8 cellular contexts compared by ENCODE assay signal in the genomic region with DNA sequence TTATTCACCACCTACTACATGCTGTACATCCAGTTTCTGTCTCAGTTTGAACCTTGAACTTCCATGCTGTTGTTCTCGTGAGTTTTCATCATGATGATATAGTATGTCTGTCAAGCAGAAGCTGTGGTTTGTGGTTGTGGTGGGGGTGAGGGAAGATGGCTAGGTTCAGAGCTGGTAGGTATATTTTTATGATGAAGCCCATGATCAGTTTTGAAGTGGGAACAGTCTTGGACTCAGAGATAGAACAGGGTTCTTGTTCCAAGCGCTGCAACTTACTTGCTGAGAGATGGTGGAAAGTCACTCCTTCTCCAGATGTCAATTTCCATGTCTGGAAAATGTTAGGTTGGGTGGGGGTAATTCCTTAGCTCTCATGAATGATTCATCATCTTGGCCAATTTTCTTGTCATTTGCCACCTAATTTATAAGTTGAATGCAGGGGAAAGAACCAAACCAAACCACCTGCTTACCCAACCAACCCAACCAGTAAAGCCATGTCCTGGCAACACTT.
DNase-seq lines count a peak whose midpoint lies in the region; ATAC-seq and TF ChIP-seq lines count a peak whose summit lies in the region.

No MANE protein-coding gene starts in this region.

- in situ Hi-C loops in GM13976 (cut with MboI; ENCODE audit: low sequenced_read_pairs, unreplicated experiment), result no loop called here

- H3K27ac Mint-ChIP-seq in stimulated activated naive B cell treated with anti-CD40 and anti-IgM and Interleukin-4, amounts not matched to agents 10 μg/mL and 1 μg/mL and 100 μg/mL, for 72 hours, result peak overlapping the region; percentile 90

- ATAC-seq in HG03457 (IDR thresholded peaks at IDR 0.05; ENCODE audit: unreplicated experiment), result peak; percentile 38
- peak; percentile 79 to 80 for ATAC-seq in stimulated activated naive B cell treated with anti-CD40 and anti-IgM and Interleukin-4, amounts not matched to agents 10 μg/mL and 1 μg/mL and 100 μg/mL, for 72 hours (replicated peaks)

- H3K36me3 Mint-ChIP-seq in stimulated activated naive B cell treated with anti-CD40 and anti-IgM and Interleukin-4, amounts not matched to agents 10 μg/mL and 1 μg/mL and 100 μg/mL, for 72 hours, result peaks cover under 1 to 2% of the 10 kb centered on the region in 2 donors

- TF ChIP-seq CTCF in GM13976 (IDR thresholded peaks at IDR 0.05; ENCODE audit: borderline replicate concordance, control extremely low read depth, extremely low read depth, insufficient read depth, missing control alignments) (no peak), GM10248 (IDR thresholded peaks at IDR 0.05; ENCODE audit: control extremely low read depth, extremely low read depth, low read depth, missing control alignments) (no peak)

- H3K4me1 Mint-ChIP-seq in stimulated activated naive B cell treated with anti-CD40 and anti-IgM and Interleukin-4, amounts not matched to agents 10 μg/mL and 1 μg/mL and 100 μg/mL, for 72 hours, result peaks cover 36 to 79% of the 10 kb centered on the region in 2 donors

- POLR2A ChIA-PET in GM10248 (lab: Yijun Ruan, JAX), result interaction anchor here (2.8 kb wide), 1 partner anchor 21 kb away, joined by 28 read pairs; the partner anchor contains the start of gene PMAIP1

- H3K9me3 Mint-ChIP-seq in stimulated activated naive B cell treated with anti-CD40 and anti-IgM and Interleukin-4, amounts not matched to agents 10 μg/mL and 1 μg/mL and 100 μg/mL, for 72 hours, result peaks cover 0 to 1% of the 10 kb centered on the region in 2 donors

- H3K27me3 Mint-ChIP-seq in stimulated activated naive B cell treated with anti-CD40 and anti-IgM and Interleukin-4, amounts not matched to agents 10 μg/mL and 1 μg/mL and 100 μg/mL, for 72 hours, result no peaks in the 10 kb centered on the region

- peak; percentile 33 for DNase-seq in activated naive CD4-positive, alpha-beta T cell treated with Interleukin-2 at 50 U/mL for 16 hours
- DNase-seq in activated naive CD4-positive, alpha-beta T cell treated with anti-CD3 and anti-CD28 coated beads, Interleukin-2, amount 50 U/mL, for 16 hours, result no peak
- DNase-seq in activated CD8-positive, alpha-beta memory T cell treated with anti-CD3 and anti-CD28 coated beads for 24 hours, result peak; percentile 62
- peak; percentile 54 for DNase-seq in stimulated activated naive B cell treated with anti-CD40 and anti-IgM and Interleukin-4, amounts not matched to agents 10 μg/mL and 1 μg/mL and 100 μg/mL, for 72 hours
- DNase-seq in GM13976 (ENCODE audit: low spot score) (no peak), GM10248 (ENCODE audit: extremely low spot score) (no peak), DMS53 treated with DMSO at 0.1 percent for 48 hours (lab: John Stamatoyannopoulos, UW; ENCODE audit: unreplicated experiment) (no peak)

- CTCF ChIA-PET in GM10248 (lab: Yijun Ruan, JAX), result interaction anchor here (1.6 to 1.8 kb wide), 2 partner anchors 16 to 68 kb away, joined by 5 read pairs; no protein-coding TSS in a partner anchor

- H3K4me3 Mint-ChIP-seq in stimulated activated naive B cell treated with anti-CD40 and anti-IgM and Interleukin-4, amounts not matched to agents 10 μg/mL and 1 μg/mL and 100 μg/mL, for 72 hours, result peak overlapping the region; percentile 14 to 30

Comparison
In these comparisons a context has a peak if more than half of its experiments do, and no peak if none do; other contexts are left out.
1. DNase-seq: peak in activated naive CD4-positive, alpha-beta T cell treated with Interleukin-2 at 50 U/mL for 16 hours (single experiment), activated CD8-positive, alpha-beta memory T cell treated with anti-CD3 and anti-CD28 coated beads for 24 hours (single experiment) and stimulated activated naive B cell treated with anti-CD40 and anti-IgM and Interleukin-4, amounts not matched to agents 10 μg/mL and 1 μg/mL and 100 μg/mL, for 72 hours (single experiment); none in activated naive CD4-positive, alpha-beta T cell treated with anti-CD3 and anti-CD28 coated beads, Interleukin-2, amount 50 U/mL, for 16 hours (single experiment), GM13976 (single experiment), GM10248 (single experiment) and DMS53 treated with DMSO at 0.1 percent for 48 hours (single experiment).